Comparison of ENCODE assay signal across 2 cellular contexts in genomic region chr11:65538232-65538914, GRCh38.
TF ChIP-seq lines count a peak whose summit lies in the region.

No MANE protein-coding gene starts in this region.

TF ChIP-seq in IMR-90, 13 proteins besides CTCF, POLR2A, EP300 and RAD21:
- TF ChIP-seq SMC3 (IDR thresholded peaks at IDR 0.05; ENCODE audit: low read depth, low read length) = no peak
- no peak for TF ChIP-seq MAZ (IDR thresholded peaks at IDR 0.05; ENCODE audit: borderline replicate concordance, low read depth, low read length)
- no peak for TF ChIP-seq MXI1 (IDR thresholded peaks at IDR 0.05; ENCODE audit: borderline replicate concordance, low read depth, low read length)
- TF ChIP-seq RFX5 (IDR thresholded peaks at IDR 0.05; ENCODE audit: low read depth, low read length) = no peak
- TF ChIP-seq, protein P1, sequence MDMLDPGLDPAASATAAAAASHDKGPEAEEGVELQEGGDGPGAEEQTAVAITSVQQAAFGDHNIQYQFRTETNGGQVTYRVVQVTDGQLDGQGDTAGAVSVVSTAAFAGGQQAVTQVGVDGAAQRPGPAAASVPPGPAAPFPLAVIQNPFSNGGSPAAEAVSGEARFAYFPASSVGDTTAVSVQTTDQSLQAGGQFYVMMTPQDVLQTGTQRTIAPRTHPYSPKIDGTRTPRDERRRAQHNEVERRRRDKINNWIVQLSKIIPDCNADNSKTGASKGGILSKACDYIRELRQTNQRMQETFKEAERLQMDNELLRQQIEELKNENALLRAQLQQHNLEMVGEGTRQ (IDR thresholded peaks at IDR 0.05; ENCODE audit: low read depth, low read length) = no peak

TF ChIP-seq in SK-N-SH treated with all-trans-retinoic acid at 6 μM for 48 hours, 23 proteins besides CTCF, POLR2A, EP300 and RAD21:
- TF ChIP-seq POU6F1 (CRISPR knock-in tag; IDR thresholded peaks at IDR 0.05; ENCODE audit: borderline replicate concordance, low read depth) (no peak), GLIS3 (CRISPR knock-in tag; IDR thresholded peaks at IDR 0.05) (no peak), ESRRG (CRISPR knock-in tag; IDR thresholded peaks at IDR 0.05) (no peak), SNAI2 (CRISPR knock-in tag; IDR thresholded peaks at IDR 0.05) (no peak), TSHZ2 (CRISPR knock-in tag; IDR thresholded peaks at IDR 0.05) (no peak), CSDC2 (CRISPR knock-in tag; IDR thresholded peaks at IDR 0.05) (no peak), ZC3H10 (CRISPR knock-in tag; IDR thresholded peaks at IDR 0.05) (no peak), RARB (CRISPR knock-in tag; IDR thresholded peaks at IDR 0.05) (no peak), ARNTL (CRISPR knock-in tag; IDR thresholded peaks at IDR 0.05; ENCODE audit: borderline replicate concordance, low read depth) (no peak), BACH2 (CRISPR knock-in tag; IDR thresholded peaks at IDR 0.05; ENCODE audit: borderline replicate concordance) (no peak), ZNF565 (CRISPR knock-in tag; conservative IDR thresholded peaks at IDR 0.05; ENCODE audit: low read depth) (no peak), ZNF8 (CRISPR knock-in tag; IDR thresholded peaks at IDR 0.05) (no peak), CSRNP3 (CRISPR knock-in tag; IDR thresholded peaks at IDR 0.05) (no peak), TOX (CRISPR knock-in tag; IDR thresholded peaks at IDR 0.05; ENCODE audit: borderline replicate concordance) (no peak), ISL1 (CRISPR knock-in tag; IDR thresholded peaks at IDR 0.05) (no peak), ZFP3 (CRISPR knock-in tag; IDR thresholded peaks at IDR 0.05) (no peak)
TF ChIP-seq in SK-N-SH treated with all-trans-retinoic acid at 6 μM for 48 hours: peak in this region for 0.
